Comparison of ENCODE assay signal across 8 cellular contexts in genomic region chr11:114400974-114401223, GRCh38. TPM values are rescaled to one million over a fixed set of nuclear protein-coding genes. Genes with fewer than 3 reads are reported as not detected.
A peak's percentile ranks its signal among the peaks of the same experiment; 100 is the strongest.
DNase-seq lines count a peak whose midpoint lies in the region; ATAC-seq lines count a peak whose summit lies in the region.

No MANE protein-coding gene starts in this region.

- no peaks in the 10 kb centered on the region for H3K9me3 ChIP-seq in iPS-18c (ENCODE audit: control insufficient read depth, insufficient read depth, low read length)

- no peak for DNase-seq in activated naive CD4-positive, alpha-beta T cell treated with anti-CD3 and anti-CD28 coated beads, Interleukin-2, amount 50 U/mL, for 72 hours (ENCODE audit: low spot score in 2 of 2)
- DNase-seq in stimulated activated naive B cell treated with anti-CD40 and anti-IgM and Interleukin-4, amounts not matched to agents 10 μg/mL and 1 μg/mL and 100 μg/mL, for 72 hours, result no peak
- DNase-seq in T-helper 9 cell (no peak), OCI-M1 (lab: John Stamatoyannopoulos, UW) (no peak), GDM1 (lab: John Stamatoyannopoulos, UW) (no peak)

- peaks cover 19 to 51% of the 10 kb centered on the region in 2 donors for H3K4me1 Mint-ChIP-seq in stimulated activated naive B cell treated with anti-CD40 and anti-IgM and Interleukin-4, amounts not matched to agents 10 μg/mL and 1 μg/mL and 100 μg/mL, for 72 hours

- ATAC-seq in HG03575 (IDR thresholded peaks at IDR 0.05; ENCODE audit: extremely low read depth, insufficient number of reproducible peaks, low FRiP score, unreplicated experiment) (peak; percentile 12), GM19035 (IDR thresholded peaks at IDR 0.05; ENCODE audit: unreplicated experiment) (no peak)
- no peak for ATAC-seq in activated naive CD4-positive, alpha-beta T cell treated with anti-CD3 and anti-CD28 coated beads, Interleukin-2, amount 50 U/mL, for 72 hours
- no peak for ATAC-seq in stimulated activated naive B cell treated with anti-CD40 and anti-IgM and Interleukin-4, amounts not matched to agents 10 μg/mL and 1 μg/mL and 100 μg/mL, for 72 hours (replicated peaks)

- peak overlapping the region; percentile 88 for H3K4me3 ChIP-seq in iPS-18c (ENCODE audit: insufficient read depth, low read depth, low read length)

- no peaks in the 10 kb centered on the region for H3K27me3 Mint-ChIP-seq in stimulated activated naive B cell treated with anti-CD40 and anti-IgM and Interleukin-4, amounts not matched to agents 10 μg/mL and 1 μg/mL and 100 μg/mL, for 72 hours

- H3K4me3 Mint-ChIP-seq in stimulated activated naive B cell treated with anti-CD40 and anti-IgM and Interleukin-4, amounts not matched to agents 10 μg/mL and 1 μg/mL and 100 μg/mL, for 72 hours, result peak overlapping the region; percentile 88 to 90

- peak overlapping the region; percentile 99 for H3K27ac Mint-ChIP-seq in activated naive CD4-positive, alpha-beta T cell treated with anti-CD3 and anti-CD28 coated beads, Interleukin-2, amount 50 U/mL, for 72 hours
- H3K27ac Mint-ChIP-seq in stimulated activated naive B cell treated with anti-CD40 and anti-IgM and Interleukin-4, amounts not matched to agents 10 μg/mL and 1 μg/mL and 100 μg/mL, for 72 hours, result peak overlapping the region; percentile 98

- H3K9me3 Mint-ChIP-seq in activated naive CD4-positive, alpha-beta T cell treated with anti-CD3 and anti-CD28 coated beads, Interleukin-2, amount 50 U/mL, for 72 hours, result no peaks in the 10 kb centered on the region
- no peaks in the 10 kb centered on the region for H3K9me3 Mint-ChIP-seq in stimulated activated naive B cell treated with anti-CD40 and anti-IgM and Interleukin-4, amounts not matched to agents 10 μg/mL and 1 μg/mL and 100 μg/mL, for 72 hours

- H3K36me3 Mint-ChIP-seq in activated naive CD4-positive, alpha-beta T cell treated with anti-CD3 and anti-CD28 coated beads, Interleukin-2, amount 50 U/mL, for 72 hours, result peaks cover 34 to 69% of the 10 kb centered on the region in 2 donors
- H3K36me3 Mint-ChIP-seq in stimulated activated naive B cell treated with anti-CD40 and anti-IgM and Interleukin-4, amounts not matched to agents 10 μg/mL and 1 μg/mL and 100 μg/mL, for 72 hours, result peaks cover 18 to 37% of the 10 kb centered on the region in 2 donors

RNA-seq across cellular contexts. Expression of gene RBM7, which starts 0.4 kb away (rescaled TPM):
- total RNA-seq in activated naive CD4-positive, alpha-beta T cell treated with anti-CD3 and anti-CD28 coated beads, Interleukin-2, amount 50 U/mL, for 72 hours, result 10 to 100 TPM; 49.2 to 67.1 TPM

RNA-seq across cellular contexts. Expression of gene C11orf71, which starts 0.6 kb away (rescaled TPM):
- total RNA-seq in activated naive CD4-positive, alpha-beta T cell treated with anti-CD3 and anti-CD28 coated beads, Interleukin-2, amount 50 U/mL, for 72 hours, result 1 to 10 TPM; 2.8 to 8.0 TPM

RNA-seq across cellular contexts. Expression of gene REXO2, which starts 38.4 kb away (rescaled TPM):
- total RNA-seq in activated naive CD4-positive, alpha-beta T cell treated with anti-CD3 and anti-CD28 coated beads, Interleukin-2, amount 50 U/mL, for 72 hours, result 10 to 100 TPM; 63.4 to 84.8 TPM
